Comparison of ENCODE assay signal across 31 cellular contexts in genomic region chr5:68181039-68181599, GRCh38.
"Had no signal": no experiment of that assay in that cellular context is flagged by ENCODE, and none has a peak within 500 bp of the region (broad histone marks: within the 10 kb centered on the region; RNA-seq: fewer than 3 reads in every experiment).

No MANE protein-coding gene starts in this region.

- H3K4me1 ChIP-seq: ascending aorta, foreskin keratinocyte, prostate gland had no signal

- H3K27ac ChIP-seq: ascending aorta, coronary artery, dorsolateral prefrontal cortex, foreskin keratinocyte, heart right ventricle, pancreas, prostate gland, VCaP had no signal

- H3K27ac Mint-ChIP-seq: activated naive CD8-positive, alpha-beta T cell; activated T-cell treated with anti-CD3 and anti-CD28 coated beads, Interleukin-2, amount 50 U/mL, for 72 hours; brain; mesothelial cell of epicardium; stimulated activated memory B cell treated with anti-CD40 and anti-IgM and Interleukin-4, amounts not matched to agents 10 μg/mL and 1 μg/mL and 100 μg/mL, for 72 hours; stimulated activated naive CD8-positive, alpha-beta T cell treated with anti-CD3 and anti-CD28 coated beads, Interleukin-15, amount 100 ng/mL, for 72 hours; T-helper 1 cell treated with Interleukin-12 subunit alpha and Interleukin-12 subunit beta and Interleukin-4 antibody, amounts not matched to agents 30 μg/mL and 1 μg/mL, for 36 hours had no signal

- H3K36me3 ChIP-seq: ascending aorta, heart right ventricle, pancreas, prostate gland had no signal

- ATAC-seq: activated T-cell treated with anti-CD3 and anti-CD28 coated beads, Interleukin-2, amount 50 U/mL, for 72 hours; esophagus mucosa; foreskin keratinocyte; heart right ventricle; left ventricle myocardium superior; naive thymus-derived CD8-positive, alpha-beta T cell; stimulated activated memory B cell treated with anti-CD40 and anti-IgM and Interleukin-4, amounts not matched to agents 10 μg/mL and 1 μg/mL and 100 μg/mL, for 72 hours; stimulated activated naive CD8-positive, alpha-beta T cell treated with anti-CD3 and anti-CD28 coated beads, Interleukin-15, amount 100 ng/mL, for 72 hours had no signal

- H3K4me3 ChIP-seq: ascending aorta, coronary artery, dorsolateral prefrontal cortex, heart right ventricle, pancreas, prostate gland, smooth muscle cell had no signal

- DNase-seq: activated CD4-positive, alpha-beta T cell treated with anti-CD3 and anti-CD28 coated beads for 4 hours; activated CD4-positive, alpha-beta T cell treated with anti-CD3 and anti-CD28 coated beads, Interleukin-2, amount 50 U/mL, for 4 hours; activated naive CD4-positive, alpha-beta T cell treated with Interleukin-2 at 50 U/mL for 16 hours; activated T-cell treated with anti-CD3 and anti-CD28 coated beads for 4 hours; activated T-cell treated with anti-CD3 and anti-CD28 coated beads, Interleukin-2, amount 50 U/mL, for 72 hours; dorsolateral prefrontal cortex; effector memory CD4-positive, alpha-beta T cell; foreskin keratinocyte; heart right ventricle; left ventricle myocardium superior; naive thymus-derived CD8-positive, alpha-beta T cell; pancreas; retina; stimulated activated CD4-positive, alpha-beta T cell treated with anti-CD3 and anti-CD28 coated beads, Interleukin-1b, Interleukin-23, amount 100 ng/mL, for 48 hours; stimulated activated CD4-positive, alpha-beta T cell treated with anti-CD3 and anti-CD28 coated beads, Interleukin-4, amount 100 ng/mL, for 4 hours; stimulated activated CD8-positive, alpha-beta memory T cell treated with anti-CD3 and anti-CD28 coated beads, Interleukin-4, amount 100 ng/mL, for 48 hours; stimulated activated naive CD8-positive, alpha-beta T cell treated with anti-CD3 and anti-CD28 coated beads, Interleukin-15, amount 100 ng/mL, for 72 hours; substantia nigra; T-helper 9 cell had no signal

- H3K27me3 Mint-ChIP-seq: activated naive CD8-positive, alpha-beta T cell; naive thymus-derived CD8-positive, alpha-beta T cell; stimulated activated memory B cell treated with anti-CD40 and anti-IgM and Interleukin-4, amounts not matched to agents 10 μg/mL and 1 μg/mL and 100 μg/mL, for 72 hours; stimulated activated naive CD8-positive, alpha-beta T cell treated with anti-CD3 and anti-CD28 coated beads, Interleukin-15, amount 100 ng/mL, for 72 hours had no signal

- H3K9me3 ChIP-seq: ascending aorta, heart right ventricle, pancreas, prostate gland had no signal

- H3K4me1 Mint-ChIP-seq: brain, mesothelial cell of epicardium had no signal

- H3K4me3 Mint-ChIP-seq: activated naive CD8-positive, alpha-beta T cell; activated T-cell treated with anti-CD3 and anti-CD28 coated beads, Interleukin-2, amount 50 U/mL, for 72 hours; brain; mesothelial cell of epicardium; naive thymus-derived CD8-positive, alpha-beta T cell; neural crest cell; stimulated activated memory B cell treated with anti-CD40 and anti-IgM and Interleukin-4, amounts not matched to agents 10 μg/mL and 1 μg/mL and 100 μg/mL, for 72 hours; stimulated activated naive CD8-positive, alpha-beta T cell treated with anti-CD3 and anti-CD28 coated beads, Interleukin-15, amount 100 ng/mL, for 72 hours; T-helper 1 cell treated with Interleukin-12 subunit alpha and Interleukin-12 subunit beta and Interleukin-4 antibody, amounts not matched to agents 30 μg/mL and 1 μg/mL, for 36 hours had no signal

- H3K36me3 Mint-ChIP-seq: brain; mesothelial cell of epicardium; naive thymus-derived CD8-positive, alpha-beta T cell; stimulated activated memory B cell treated with anti-CD40 and anti-IgM and Interleukin-4, amounts not matched to agents 10 μg/mL and 1 μg/mL and 100 μg/mL, for 72 hours had no signal

- H3K27me3 ChIP-seq: ascending aorta, dorsolateral prefrontal cortex, foreskin keratinocyte, heart right ventricle, pancreas had no signal

- H3K9me3 Mint-ChIP-seq: activated T-cell treated with anti-CD3 and anti-CD28 coated beads, Interleukin-2, amount 50 U/mL, for 72 hours; naive thymus-derived CD8-positive, alpha-beta T cell; neural crest cell; stimulated activated memory B cell treated with anti-CD40 and anti-IgM and Interleukin-4, amounts not matched to agents 10 μg/mL and 1 μg/mL and 100 μg/mL, for 72 hours; T-helper 1 cell treated with Interleukin-12 subunit alpha and Interleukin-12 subunit beta and Interleukin-4 antibody, amounts not matched to agents 30 μg/mL and 1 μg/mL, for 36 hours had no signal
